ENCODE assay signal across 22 cellular contexts in genomic region chr14:79166171-79166570, GRCh38.
DNase-seq lines count a peak whose midpoint lies in the region; ATAC-seq, FAIRE-seq and TF ChIP-seq lines count a peak whose summit lies in the region.
"Had no signal": no experiment of that assay in that cellular context is flagged by ENCODE, and none has a peak within 500 bp of the region (broad histone marks: within the 10 kb centered on the region; RNA-seq: fewer than 3 reads in every experiment).

No MANE protein-coding gene starts in this region.

- H3K4me2 ChIP-seq in endothelial cell of umbilical vein (ENCODE audit: insufficient read depth, low read length) = peak overlapping the region; percentile 36
- H3K4me2 ChIP-seq: A549; BLaER1 treated with 17β-estradiol and CSF1 and Interleukin-3, amounts not matched to agents 10 nM and 100 nM had no signal

- no peak for ATAC-seq in stimulated activated naive B cell treated with anti-CD40 and anti-IgM and Interleukin-4, amounts not matched to agents 10 μg/mL and 1 μg/mL and 100 μg/mL, for 72 hours (replicated peaks)
- ATAC-seq in esophagus mucosa (no peak), HG02798 (IDR thresholded peaks at IDR 0.05; ENCODE audit: poor library complexity, unreplicated experiment) (no peak)
- ATAC-seq: A549; CD8-positive, alpha-beta T cell had no signal

- CTCF ChIA-PET in endothelial cell of umbilical vein (lab: Charles Lee) = no interaction called here

- H3K36me3 Mint-ChIP-seq in stimulated activated naive B cell treated with anti-CD40 and anti-IgM and Interleukin-4, amounts not matched to agents 10 μg/mL and 1 μg/mL and 100 μg/mL, for 72 hours = no peaks in the 10 kb centered on the region
- H3K36me3 Mint-ChIP-seq: CD8-positive, alpha-beta T cell had no signal

- intact Hi-C loops in endothelial cell of umbilical vein (cut with micrococcal nuclease) = loop anchor here (1.0 to 5.0 kb wide), 2 partner anchors 121 to 199 kb away; no protein-coding TSS in a partner anchor

- dilution Hi-C loops in endothelial cell of umbilical vein (cut with MboI; ENCODE audit: extremely low pct_ligation_motif_present, low sequenced_read_pairs) = no loop called here

- H2AFZ ChIP-seq in endothelial cell of umbilical vein (ENCODE audit: low read depth, low read length) = no peak overlapping the region

- no peaks in the 10 kb centered on the region for H3K9me3 ChIP-seq in endothelial cell of umbilical vein (replicated peaks; ENCODE audit: control insufficient read depth, insufficient read depth, low read length)
- H3K9me3 ChIP-seq: A549; BLaER1 treated with 17β-estradiol and CSF1 and Interleukin-3, amounts not matched to agents 10 nM and 100 nM; Caco-2 had no signal

- H3K9me3 Mint-ChIP-seq in stimulated activated naive B cell treated with anti-CD40 and anti-IgM and Interleukin-4, amounts not matched to agents 10 μg/mL and 1 μg/mL and 100 μg/mL, for 72 hours = peaks cover 8% of the 10 kb centered on the region in 2 donors

- no peak overlapping the region for H3K4me3 Mint-ChIP-seq in stimulated activated naive B cell treated with anti-CD40 and anti-IgM and Interleukin-4, amounts not matched to agents 10 μg/mL and 1 μg/mL and 100 μg/mL, for 72 hours
- H3K4me3 Mint-ChIP-seq: B cell; CD4-positive, alpha-beta T cell; CD8-positive, alpha-beta T cell had no signal

- no peak for TF ChIP-seq CTCF in endothelial cell of umbilical vein (IDR thresholded peaks at IDR 0.05; ENCODE audit: extremely low read depth in 1 of 2, insufficient read depth in 1 of 2, low read depth in 1 of 2, low read length in 2 of 2)

- no peaks in the 10 kb centered on the region for H3K36me3 ChIP-seq in endothelial cell of umbilical vein (ENCODE audit: control insufficient read depth in 2 of 2, extremely low read depth in 1 of 2, insufficient read depth in 2 of 2, low read length in 2 of 2)
- H3K36me3 ChIP-seq: BLaER1 treated with 17β-estradiol and CSF1 and Interleukin-3, amounts not matched to agents 10 nM and 100 nM had no signal

- no peaks in the 10 kb centered on the region for H3K4me1 Mint-ChIP-seq in stimulated activated naive B cell treated with anti-CD40 and anti-IgM and Interleukin-4, amounts not matched to agents 10 μg/mL and 1 μg/mL and 100 μg/mL, for 72 hours
- H3K4me1 Mint-ChIP-seq: B cell had no signal

- peak; percentile 53 for FAIRE-seq in endothelial cell of umbilical vein (lab: Jason Lieb, UNC)
- FAIRE-seq: A549, D721Med, G401.6, GM12891, GM19239 had no signal

- POLR2A ChIA-PET in endothelial cell of umbilical vein (lab: Charles Lee) = no interaction called here

- H3K9me1 ChIP-seq in endothelial cell of umbilical vein (replicated peaks; ENCODE audit: control insufficient read depth, extremely low read depth, insufficient read depth, low read length) = no peaks in the 10 kb centered on the region

- no peak overlapping the region for H3K4me3 ChIP-seq in endothelial cell of umbilical vein (replicated peaks in 1 of 3; ENCODE audit: insufficient read depth in 1 of 3, low read depth in 1 of 3, low read length in 3 of 3)
- H3K4me3 ChIP-seq: A549; BLaER1 treated with 17β-estradiol and CSF1 and Interleukin-3, amounts not matched to agents 10 nM and 100 nM had no signal

- BruUV-seq in endothelial cell of umbilical vein (replicated peaks; lab: Mats Ljungman, UMichigan) = no TSS peak

- H3K27ac Mint-ChIP-seq in stimulated activated naive B cell treated with anti-CD40 and anti-IgM and Interleukin-4, amounts not matched to agents 10 μg/mL and 1 μg/mL and 100 μg/mL, for 72 hours = no peak overlapping the region
- H3K27ac Mint-ChIP-seq: B cell; CD4-positive, alpha-beta T cell; CD8-positive, alpha-beta T cell had no signal

- H4K20me1 ChIP-seq in endothelial cell of umbilical vein (replicated peaks; ENCODE audit: control insufficient read depth, extremely low read depth, insufficient read depth, low read length) = no peaks in the 10 kb centered on the region
- H4K20me1 ChIP-seq: BLaER1 treated with 17β-estradiol and CSF1 and Interleukin-3, amounts not matched to agents 10 nM and 100 nM had no signal

- no peak overlapping the region for H3K27ac ChIP-seq in endothelial cell of umbilical vein (ENCODE audit: insufficient read depth, low read depth, low read length)
- H3K27ac ChIP-seq: 22Rv1; A549; BLaER1 treated with 17β-estradiol and CSF1 and Interleukin-3, amounts not matched to agents 10 nM and 100 nM; C4-2B had no signal

- H3K79me2 ChIP-seq in endothelial cell of umbilical vein (ENCODE audit: control insufficient read depth, insufficient read depth, low read length) = no peaks in the 10 kb centered on the region

- TF ChIP-seq POLR2A in endothelial cell of umbilical vein (IDR thresholded peaks at IDR 0.05; ENCODE audit: low read depth, low read length) = no peak

- no peak overlapping the region for H3K9ac ChIP-seq in endothelial cell of umbilical vein (replicated peaks; ENCODE audit: extremely low read depth, insufficient read depth, low read length)
- H3K9ac ChIP-seq: BLaER1 treated with 17β-estradiol and CSF1 and Interleukin-3, amounts not matched to agents 10 nM and 100 nM had no signal

- peaks cover 12% of the 10 kb centered on the region for H3K4me1 ChIP-seq in endothelial cell of umbilical vein (ENCODE audit: control insufficient read depth, extremely low read depth, insufficient read depth, low read length)
- H3K4me1 ChIP-seq: A549; BLaER1 treated with 17β-estradiol and CSF1 and Interleukin-3, amounts not matched to agents 10 nM and 100 nM; Caco-2 had no signal

- no peaks in the 10 kb centered on the region for H3K27me3 Mint-ChIP-seq in stimulated activated naive B cell treated with anti-CD40 and anti-IgM and Interleukin-4, amounts not matched to agents 10 μg/mL and 1 μg/mL and 100 μg/mL, for 72 hours
- H3K27me3 Mint-ChIP-seq: B cell; CD4-positive, alpha-beta T cell had no signal

- H3K27me3 ChIP-seq in endothelial cell of umbilical vein (ENCODE audit: control insufficient read depth in 2 of 2, insufficient read depth in 2 of 2, low read length in 2 of 2) = no peaks in the 10 kb centered on the region
- H3K27me3 ChIP-seq: BLaER1 treated with 17β-estradiol and CSF1 and Interleukin-3, amounts not matched to agents 10 nM and 100 nM had no signal

- DNase-seq in HS-5 (ENCODE audit: low read depth) (peak; percentile 33), endothelial cell of umbilical vein (ENCODE audit: low read depth, low spot score) (peak; percentile 71), glomerular endothelial cell (ENCODE audit: extremely low read depth, low read depth, low spot score) (peak; percentile 22), pulmonary artery endothelial cell (ENCODE audit: low read depth, low spot score) (peak; percentile 51)
- no peak for DNase-seq in stimulated activated naive B cell treated with anti-CD40 and anti-IgM and Interleukin-4, amounts not matched to agents 10 μg/mL and 1 μg/mL and 100 μg/mL, for 72 hours
- DNase-seq: AML-193; Caco-2; Calu3; CD4-positive, alpha-beta T cell; CD8-positive, alpha-beta T cell; GF-D8 had no signal

TF ChIP-seq in endothelial cell of umbilical vein, 7 proteins besides CTCF, POLR2A, EP300 and RAD21:
- no peak for TF ChIP-seq POLR2AphosphoS5 (IDR thresholded peaks at IDR 0.05; ENCODE audit: insufficient read depth, low read depth, low read length)
- TF ChIP-seq MAX (IDR thresholded peaks at IDR 0.05; ENCODE audit: insufficient read depth, insufficient read length) = no peak
- peak; percentile 75 for TF ChIP-seq FOS (IDR thresholded peaks at IDR 0.05; ENCODE audit: borderline replicate concordance, insufficient read depth, low read length)
- no peak for TF ChIP-seq EZH2 (IDR thresholded peaks at IDR 0.05; ENCODE audit: borderline replicate concordance, low read depth, low read length, severe bottlenecking)
- TF ChIP-seq JUN (IDR thresholded peaks at IDR 0.05; ENCODE audit: borderline replicate concordance, insufficient read depth, insufficient read length, low read depth) = peak; percentile 49
- TF ChIP-seq MYC (IDR thresholded peaks at IDR 0.05; ENCODE audit: low read depth, low read length) = no peak
- TF ChIP-seq GATA2 (IDR thresholded peaks at IDR 0.05; ENCODE audit: insufficient read depth, insufficient read length, low read depth, low read length) = peak; percentile 77
